16 cellular contexts compared by ENCODE assay signal in genomic region chr4:42329421-42329820, GRCh38.
DNase-seq lines count a peak whose midpoint lies in the region; ATAC-seq and TF ChIP-seq lines count a peak whose summit lies in the region.
"Had no signal": no experiment of that assay in that cellular context is flagged by ENCODE, and none has a peak within 500 bp of the region (broad histone marks: within the 10 kb centered on the region; RNA-seq: fewer than 3 reads in every experiment).

No MANE protein-coding gene starts in this region.

- H3K4me3 ChIP-seq in fibroblast of villous mesenchyme (ENCODE audit: low read depth, low read length): no peak overlapping the region
- H3K4me3 ChIP-seq in mucosa of descending colon: no peak overlapping the region
- no peak overlapping the region for H3K4me3 ChIP-seq in skeletal muscle cell (ENCODE audit: low read depth, low read length)
- H3K4me3 ChIP-seq: A549, GM23338 had no signal

- DNase-seq in M059J (ENCODE audit: low read depth) (peak; percentile 55), fibroblast of villous mesenchyme (ENCODE audit: low read depth) (peak; percentile 18), mucosa of descending colon (no peak), skeletal muscle cell (ENCODE audit: low read depth) (peak; percentile 10), GM13976 (ENCODE audit: low spot score) (no peak)
- DNase-seq: AML-193; Calu3; CD4-positive, alpha-beta T cell; DND-41; EL; HCEC 1CT had no signal

- ATAC-seq in mucosa of descending colon (peak; percentile 8), HG02970 (IDR thresholded peaks at IDR 0.05; ENCODE audit: low FRiP score, unreplicated experiment) (no peak), HG03342 (IDR thresholded peaks at IDR 0.05; ENCODE audit: unreplicated experiment) (no peak), HG03025 (IDR thresholded peaks at IDR 0.05; ENCODE audit: low FRiP score, unreplicated experiment) (no peak)
- ATAC-seq: A549, GM23338 had no signal

- H3K9me3 ChIP-seq in mucosa of descending colon: no peaks in the 10 kb centered on the region
- H3K9me3 ChIP-seq: A549 had no signal

- in situ Hi-C loops in GM13976 (cut with MboI; ENCODE audit: low sequenced_read_pairs, unreplicated experiment): no loop called here

- intact Hi-C loops in mucosa of descending colon (cut with DNase I, micrococcal nuclease): no loop called here

- H3K4me1 ChIP-seq in mucosa of descending colon (ENCODE audit: low read depth): no peaks in the 10 kb centered on the region
- H3K4me1 ChIP-seq: A549 had no signal

- TF ChIP-seq CTCF in fibroblast of villous mesenchyme (IDR thresholded peaks at IDR 0.05; ENCODE audit: insufficient read depth, low read depth, low read length): no peak
- TF ChIP-seq CTCF in mucosa of descending colon (IDR thresholded peaks at IDR 0.05): no peak
- no peak for TF ChIP-seq CTCF in GM13976 (IDR thresholded peaks at IDR 0.05; ENCODE audit: borderline replicate concordance, control extremely low read depth, extremely low read depth, insufficient read depth, missing control alignments)

- H3K36me3 ChIP-seq in mucosa of descending colon (ENCODE audit: low read depth): no peaks in the 10 kb centered on the region

Comparison
In these comparisons a context has a peak if more than half of its experiments do, and no peak if none do; other contexts are left out.
1. DNase-seq: peak in M059J (single experiment), fibroblast of villous mesenchyme (single experiment) and skeletal muscle cell (single experiment); none in mucosa of descending colon (0 of 3) and GM13976 (single experiment).